1 cellular context compared by ENCODE assay signal in the genomic region with DNA sequence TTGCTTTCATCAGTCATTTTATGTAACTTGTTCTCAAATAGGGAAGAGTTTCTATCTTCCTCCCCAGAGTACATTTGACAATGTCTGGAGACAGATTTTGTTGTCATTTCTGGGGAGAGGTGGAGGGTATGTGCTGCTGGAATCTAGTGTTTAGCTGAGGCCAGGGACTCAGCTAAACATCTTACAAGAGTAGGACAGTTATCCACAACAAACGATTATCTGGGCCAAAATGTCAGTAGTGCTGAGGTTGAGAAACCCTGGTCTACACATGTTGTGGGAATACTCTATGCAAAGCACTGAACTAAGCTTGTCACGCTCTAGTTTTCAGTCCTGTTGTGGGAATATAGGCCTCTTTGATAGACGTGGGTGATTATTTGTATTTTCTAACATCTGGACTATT.
TF ChIP-seq lines count a peak whose summit lies in the region.

No MANE protein-coding gene starts in this region.

TF ChIP-seq in GM12878, 131 proteins besides CTCF, POLR2A, EP300 and RAD21 (continued from another document):
- TF ChIP-seq, protein P1, sequence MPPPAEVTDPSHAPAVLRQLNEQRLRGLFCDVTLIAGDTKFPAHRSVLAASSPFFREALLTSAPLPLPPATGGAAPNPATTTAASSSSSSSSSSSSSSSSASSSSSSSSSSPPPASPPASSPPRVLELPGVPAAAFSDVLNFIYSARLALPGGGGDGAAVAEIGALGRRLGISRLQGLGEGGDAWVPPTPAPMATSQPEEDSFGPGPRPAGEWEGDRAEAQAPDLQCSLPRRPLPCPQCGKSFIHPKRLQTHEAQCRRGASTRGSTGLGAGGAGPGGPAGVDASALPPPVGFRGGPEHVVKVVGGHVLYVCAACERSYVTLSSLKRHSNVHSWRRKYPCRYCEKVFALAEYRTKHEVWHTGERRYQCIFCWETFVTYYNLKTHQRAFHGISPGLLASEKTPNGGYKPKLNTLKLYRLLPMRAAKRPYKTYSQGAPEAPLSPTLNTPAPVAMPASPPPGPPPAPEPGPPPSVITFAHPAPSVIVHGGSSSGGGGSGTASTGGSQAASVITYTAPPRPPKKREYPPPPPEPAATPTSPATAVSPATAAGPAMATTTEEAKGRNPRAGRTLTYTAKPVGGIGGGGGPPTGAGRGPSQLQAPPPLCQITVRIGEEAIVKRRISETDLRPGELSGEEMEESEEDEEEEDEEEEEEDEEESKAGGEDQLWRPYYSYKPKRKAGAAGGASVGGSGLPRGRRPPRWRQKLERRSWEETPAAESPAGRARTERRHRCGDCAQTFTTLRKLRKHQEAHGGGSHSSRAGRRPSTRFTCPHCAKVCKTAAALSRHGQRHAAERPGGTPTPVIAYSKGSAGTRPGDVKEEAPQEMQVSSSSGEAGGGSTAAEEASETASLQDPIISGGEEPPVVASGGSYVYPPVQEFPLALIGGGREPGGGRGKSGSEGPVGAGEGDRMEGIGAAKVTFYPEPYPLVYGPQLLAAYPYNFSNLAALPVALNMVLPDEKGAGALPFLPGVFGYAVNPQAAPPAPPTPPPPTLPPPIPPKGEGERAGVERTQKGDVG (CRISPR knock-in tag; IDR thresholded peaks at IDR 0.05) = no peak
- TF ChIP-seq CREM (IDR thresholded peaks at IDR 0.05; ENCODE audit: low read depth) (no peak), POLR2AphosphoS2 (IDR thresholded peaks at IDR 0.05; ENCODE audit: low read depth, low read length) (no peak), RUNX3 (IDR thresholded peaks at IDR 0.05; ENCODE audit: low read length) (no peak), NFYA (IDR thresholded peaks at IDR 0.05; ENCODE audit: borderline replicate concordance, low read depth, low read length) (no peak), LARP7 (IDR thresholded peaks at IDR 0.05) (no peak), NRF1 (conservative IDR thresholded peaks at IDR 0.05; ENCODE audit: low read depth, low read length) (no peak), PAX5 (IDR thresholded peaks at IDR 0.05; ENCODE audit: borderline replicate concordance, low read depth, low read length) (no peak), SMAD1 (IDR thresholded peaks at IDR 0.05; ENCODE audit: low read depth, partially characterized antibody) (no peak), HDGF (IDR thresholded peaks at IDR 0.05) (no peak), NR2F1 (conservative IDR thresholded peaks at IDR 0.05) (no peak), DPF2 (IDR thresholded peaks at IDR 0.05) (no peak), MYC (IDR thresholded peaks at IDR 0.05; ENCODE audit: insufficient read depth, insufficient read length, insufficient replicate concordance, low read length, severe bottlenecking) (no peak)
- TF ChIP-seq, protein P2, sequence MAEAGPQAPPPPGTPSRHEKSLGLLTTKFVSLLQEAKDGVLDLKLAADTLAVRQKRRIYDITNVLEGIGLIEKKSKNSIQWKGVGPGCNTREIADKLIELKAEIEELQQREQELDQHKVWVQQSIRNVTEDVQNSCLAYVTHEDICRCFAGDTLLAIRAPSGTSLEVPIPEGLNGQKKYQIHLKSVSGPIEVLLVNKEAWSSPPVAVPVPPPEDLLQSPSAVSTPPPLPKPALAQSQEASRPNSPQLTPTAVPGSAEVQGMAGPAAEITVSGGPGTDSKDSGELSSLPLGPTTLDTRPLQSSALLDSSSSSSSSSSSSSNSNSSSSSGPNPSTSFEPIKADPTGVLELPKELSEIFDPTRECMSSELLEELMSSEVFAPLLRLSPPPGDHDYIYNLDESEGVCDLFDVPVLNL (IDR thresholded peaks at IDR 0.05; ENCODE audit: low read depth, low read length) = no peak
- TF ChIP-seq, protein P3, sequence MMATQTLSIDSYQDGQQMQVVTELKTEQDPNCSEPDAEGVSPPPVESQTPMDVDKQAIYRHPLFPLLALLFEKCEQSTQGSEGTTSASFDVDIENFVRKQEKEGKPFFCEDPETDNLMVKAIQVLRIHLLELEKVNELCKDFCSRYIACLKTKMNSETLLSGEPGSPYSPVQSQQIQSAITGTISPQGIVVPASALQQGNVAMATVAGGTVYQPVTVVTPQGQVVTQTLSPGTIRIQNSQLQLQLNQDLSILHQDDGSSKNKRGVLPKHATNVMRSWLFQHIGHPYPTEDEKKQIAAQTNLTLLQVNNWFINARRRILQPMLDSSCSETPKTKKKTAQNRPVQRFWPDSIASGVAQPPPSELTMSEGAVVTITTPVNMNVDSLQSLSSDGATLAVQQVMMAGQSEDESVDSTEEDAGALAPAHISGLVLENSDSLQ (IDR thresholded peaks at IDR 0.05) = no peak
- TF ChIP-seq, protein P4, sequence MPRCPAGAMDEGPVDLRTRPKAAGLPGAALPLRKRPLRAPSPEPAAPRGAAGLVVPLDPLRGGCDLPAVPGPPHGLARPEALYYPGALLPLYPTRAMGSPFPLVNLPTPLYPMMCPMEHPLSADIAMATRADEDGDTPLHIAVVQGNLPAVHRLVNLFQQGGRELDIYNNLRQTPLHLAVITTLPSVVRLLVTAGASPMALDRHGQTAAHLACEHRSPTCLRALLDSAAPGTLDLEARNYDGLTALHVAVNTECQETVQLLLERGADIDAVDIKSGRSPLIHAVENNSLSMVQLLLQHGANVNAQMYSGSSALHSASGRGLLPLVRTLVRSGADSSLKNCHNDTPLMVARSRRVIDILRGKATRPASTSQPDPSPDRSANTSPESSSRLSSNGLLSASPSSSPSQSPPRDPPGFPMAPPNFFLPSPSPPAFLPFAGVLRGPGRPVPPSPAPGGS (IDR thresholded peaks at IDR 0.05; ENCODE audit: borderline replicate concordance, insufficient read depth, low read depth, low read length, poor library complexity, severe bottlenecking) = no peak
